Comparison of ENCODE assay signal across 28 cellular contexts in the genomic region with DNA sequence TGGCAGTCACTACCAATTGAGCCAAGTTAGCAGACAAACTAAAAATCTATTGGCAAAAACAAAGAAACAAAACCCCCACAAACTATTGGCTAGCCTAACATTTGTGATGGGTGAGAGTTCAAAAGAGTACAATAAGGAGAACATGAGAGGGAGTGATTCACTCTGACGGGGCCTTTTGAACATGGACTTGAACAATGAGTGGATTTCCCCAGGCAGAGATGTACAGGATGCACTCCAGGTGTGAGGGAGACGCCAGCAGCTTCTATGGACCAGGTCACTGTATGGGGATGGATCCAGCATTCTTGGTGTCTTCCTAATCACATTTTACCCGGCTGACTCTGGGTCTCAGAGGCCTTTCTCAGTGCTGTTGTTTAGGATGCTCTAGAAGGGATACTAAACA.
"Had no signal": no experiment of that assay in that cellular context is flagged by ENCODE, and none has a peak within 500 bp of the region (broad histone marks: within the 10 kb centered on the region; RNA-seq: fewer than 3 reads in every experiment).

No MANE protein-coding gene starts in this region.

- H3K27me3 ChIP-seq: gastrocnemius medialis, neural progenitor cell, right atrium auricular region, stomach, thyroid gland, upper lobe of right lung had no signal

- H3K4me2 ChIP-seq: neural progenitor cell had no signal

- H3K27ac Mint-ChIP-seq: activated naive CD4-positive, alpha-beta T cell treated with anti-CD3 and anti-CD28 coated beads, Interleukin-2, amount 50 U/mL, for 24 hours; activated naive CD8-positive, alpha-beta T cell treated with anti-CD3 and anti-CD28 coated beads, Interleukin-2, amount 50 U/mL, for 24 hours; dendritic cell treated with granulocyte-macrophage colony-stimulating factor and Interleukin-4, amounts not matched to agents 40 ng/mL and 50 ng/mL, for 4 days; endodermal cell; memory B cell; naive thymus-derived CD4-positive, alpha-beta T cell; neural progenitor cell; stimulated activated naive B cell treated with anti-CD40 and anti-IgM and Interleukin-4, amounts not matched to agents 10 μg/mL and 1 μg/mL and 100 μg/mL, for 72 hours; T-helper 1 cell treated with Interleukin-12 subunit alpha and Interleukin-12 subunit beta and Interleukin-4 antibody, amounts not matched to agents 30 μg/mL and 1 μg/mL, for 36 hours had no signal

- H3K36me3 Mint-ChIP-seq: activated naive CD4-positive, alpha-beta T cell treated with anti-CD3 and anti-CD28 coated beads, Interleukin-2, amount 50 U/mL, for 24 hours; memory B cell; naive thymus-derived CD4-positive, alpha-beta T cell; neural progenitor cell; stimulated activated naive B cell treated with anti-CD40 and anti-IgM and Interleukin-4, amounts not matched to agents 10 μg/mL and 1 μg/mL and 100 μg/mL, for 72 hours had no signal

- DNase-seq: activated CD4-positive, alpha-beta T cell treated with anti-CD3 and anti-CD28 coated beads for 48 hours; activated CD4-positive, alpha-beta T cell treated with anti-CD3 and anti-CD28 coated beads, Interleukin-2, amount 50 U/mL, for 48 hours; activated CD8-positive, alpha-beta memory T cell treated with anti-CD3 and anti-CD28 coated beads for 24 hours; activated naive CD8-positive, alpha-beta T cell treated with anti-CD3 and anti-CD28 coated beads, Interleukin-2, amount 50 U/mL, for 24 hours; amygdala; endodermal cell; gastrocnemius medialis; head of caudate nucleus; hippocampal formation; midbrain; naive thymus-derived CD4-positive, alpha-beta T cell; occipital lobe; stimulated activated CD4-positive, alpha-beta T cell treated with anti-CD3 and anti-CD28 coated beads, Interleukin-15, amount 100 ng/mL, for 24 hours; stimulated activated CD4-positive, alpha-beta T cell treated with anti-CD3 and anti-CD28 coated beads, Interleukin-2, amount 100 ng/mL, for 24 hours; stimulated activated naive B cell treated with anti-CD40 and anti-IgM and Interleukin-4, amounts not matched to agents 10 μg/mL and 1 μg/mL and 100 μg/mL, for 72 hours; stomach; T-helper 9 cell; thyroid gland; upper lobe of right lung; WERI-Rb-1 had no signal

- H3K4me1 Mint-ChIP-seq: activated naive CD4-positive, alpha-beta T cell treated with anti-CD3 and anti-CD28 coated beads, Interleukin-2, amount 50 U/mL, for 24 hours; activated naive CD8-positive, alpha-beta T cell treated with anti-CD3 and anti-CD28 coated beads, Interleukin-2, amount 50 U/mL, for 24 hours; central memory CD8-positive, alpha-beta T cell; memory B cell; naive thymus-derived CD4-positive, alpha-beta T cell; stimulated activated naive B cell treated with anti-CD40 and anti-IgM and Interleukin-4, amounts not matched to agents 10 μg/mL and 1 μg/mL and 100 μg/mL, for 72 hours had no signal

- H3K4me3 ChIP-seq: gastrocnemius medialis, neural progenitor cell, right atrium auricular region, stomach, thyroid gland, upper lobe of right lung had no signal

- H3K9me3 ChIP-seq: gastrocnemius medialis, right atrium auricular region, stomach, thyroid gland, upper lobe of right lung had no signal

- H3K4me3 Mint-ChIP-seq: activated naive CD4-positive, alpha-beta T cell treated with anti-CD3 and anti-CD28 coated beads, Interleukin-2, amount 50 U/mL, for 24 hours; activated naive CD8-positive, alpha-beta T cell treated with anti-CD3 and anti-CD28 coated beads, Interleukin-2, amount 50 U/mL, for 24 hours; central memory CD8-positive, alpha-beta T cell; dendritic cell treated with granulocyte-macrophage colony-stimulating factor and Interleukin-4, amounts not matched to agents 40 ng/mL and 50 ng/mL, for 4 days; endodermal cell; memory B cell; naive thymus-derived CD4-positive, alpha-beta T cell; neural progenitor cell; stimulated activated naive B cell treated with anti-CD40 and anti-IgM and Interleukin-4, amounts not matched to agents 10 μg/mL and 1 μg/mL and 100 μg/mL, for 72 hours; T-helper 1 cell treated with Interleukin-12 subunit alpha and Interleukin-12 subunit beta and Interleukin-4 antibody, amounts not matched to agents 30 μg/mL and 1 μg/mL, for 36 hours had no signal

- H3K27ac ChIP-seq: gastrocnemius medialis, neural progenitor cell, right atrium auricular region, stomach, thyroid gland, upper lobe of right lung, WERI-Rb-1 had no signal

- H3K9ac ChIP-seq: neural progenitor cell had no signal

- H3K4me1 ChIP-seq: gastrocnemius medialis, right atrium auricular region, upper lobe of right lung had no signal

- H3K36me3 ChIP-seq: gastrocnemius medialis, neural progenitor cell, right atrium auricular region, stomach, thyroid gland, upper lobe of right lung, WERI-Rb-1 had no signal

- H3K9me3 Mint-ChIP-seq: activated naive CD4-positive, alpha-beta T cell treated with anti-CD3 and anti-CD28 coated beads, Interleukin-2, amount 50 U/mL, for 24 hours; activated naive CD8-positive, alpha-beta T cell treated with anti-CD3 and anti-CD28 coated beads, Interleukin-2, amount 50 U/mL, for 24 hours; central memory CD8-positive, alpha-beta T cell; dendritic cell treated with granulocyte-macrophage colony-stimulating factor and Interleukin-4, amounts not matched to agents 40 ng/mL and 50 ng/mL, for 4 days; endodermal cell; memory B cell; naive thymus-derived CD4-positive, alpha-beta T cell; neural progenitor cell; stimulated activated naive B cell treated with anti-CD40 and anti-IgM and Interleukin-4, amounts not matched to agents 10 μg/mL and 1 μg/mL and 100 μg/mL, for 72 hours; T-helper 1 cell treated with Interleukin-12 subunit alpha and Interleukin-12 subunit beta and Interleukin-4 antibody, amounts not matched to agents 30 μg/mL and 1 μg/mL, for 36 hours had no signal

- ATAC-seq: activated CD4-positive, CD25-positive, alpha-beta regulatory T cell treated with anti-CD3 and anti-CD28 coated beads, Interleukin-2, amount 50 U/mL, for 24 hours; activated naive CD8-positive, alpha-beta T cell treated with anti-CD3 and anti-CD28 coated beads, Interleukin-2, amount 50 U/mL, for 24 hours; gastrocnemius medialis; naive thymus-derived CD4-positive, alpha-beta T cell; stimulated activated naive B cell treated with anti-CD40 and anti-IgM and Interleukin-4, amounts not matched to agents 10 μg/mL and 1 μg/mL and 100 μg/mL, for 72 hours; upper lobe of right lung had no signal
